10 cellular contexts compared by ENCODE assay signal in genomic region chr9:19441730-19442129, GRCh38. TPM values are rescaled to one million over a fixed set of nuclear protein-coding genes. Genes with fewer than 3 reads are reported as not detected.
DNase-seq lines count a peak whose midpoint lies in the region; ATAC-seq and TF ChIP-seq lines count a peak whose summit lies in the region.
"Had no signal": no experiment of that assay in that cellular context is flagged by ENCODE, and none has a peak within 500 bp of the region (broad histone marks: within the 10 kb centered on the region; RNA-seq: fewer than 3 reads in every experiment).

No MANE protein-coding gene starts in this region.

- no peaks in the 10 kb centered on the region for H3K27me3 ChIP-seq in CD8-positive, alpha-beta T cell (ENCODE audit: insufficient read depth, low read length)
- no peaks in the 10 kb centered on the region for H3K27me3 ChIP-seq in colonic mucosa
- H3K27me3 ChIP-seq in mammary epithelial cell (ENCODE audit: insufficient read depth, low read length) = no peaks in the 10 kb centered on the region

- H3K4me1 ChIP-seq in CD8-positive, alpha-beta T cell (ENCODE audit: insufficient read depth, low read length) = no peaks in the 10 kb centered on the region
- H3K4me1 ChIP-seq in colonic mucosa (no peaks in the 10 kb centered on the region), mammary epithelial cell (ENCODE audit: insufficient read depth, low read length) (no peaks in the 10 kb centered on the region)

- no peak overlapping the region for H3K4me3 ChIP-seq in CD8-positive, alpha-beta T cell (ENCODE audit: low read depth, low read length)
- H3K4me3 ChIP-seq in colonic mucosa = no peak overlapping the region
- H3K4me3 ChIP-seq in mammary epithelial cell (replicated peaks in 1 of 3; ENCODE audit: insufficient read depth in 1 of 3, low read depth in 2 of 3, low read length in 3 of 3) = no peak overlapping the region

- DNase-seq in CD8-positive, alpha-beta T cell = no peak
- no peak for DNase-seq in activated naive CD8-positive, alpha-beta T cell treated with anti-CD3 and anti-CD28 coated beads, Interleukin-2, amount 10 ng/mL, durations not matched to agents 7 days and 5 days
- DNase-seq in hippocampal formation (lab: John Stamatoyannopoulos, UW) = no peak
- DNase-seq in colonic mucosa = no peak
- no peak for DNase-seq in mammary epithelial cell
- DNase-seq in NCI-H82 treated with DMSO at 0.1 percent for 48 hours (lab: John Stamatoyannopoulos, UW; ENCODE audit: unreplicated experiment) = no peak
- DNase-seq: foreskin melanocyte, NCI-H146 had no signal

- peak overlapping the region; percentile 68 for H3K4me3 Mint-ChIP-seq in CD8-positive, alpha-beta T cell
- H3K4me3 Mint-ChIP-seq in activated naive CD8-positive, alpha-beta T cell treated with anti-CD3 and anti-CD28 coated beads, Interleukin-2, amount 10 ng/mL, durations not matched to agents 7 days and 5 days = peak overlapping the region; percentile 73

- H3K79me2 ChIP-seq in mammary epithelial cell (ENCODE audit: insufficient read depth, low read length) = no peaks in the 10 kb centered on the region

- H3K4me2 ChIP-seq in mammary epithelial cell (ENCODE audit: insufficient read depth, low read depth, low read length) = no peak overlapping the region

- peak overlapping the region; percentile 71 for H3K27ac Mint-ChIP-seq in CD8-positive, alpha-beta T cell
- peak overlapping the region; percentile 85 for H3K27ac Mint-ChIP-seq in activated naive CD8-positive, alpha-beta T cell treated with anti-CD3 and anti-CD28 coated beads, Interleukin-2, amount 10 ng/mL, durations not matched to agents 7 days and 5 days

- H2AFZ ChIP-seq in mammary epithelial cell (ENCODE audit: low read depth, low read length) = no peak overlapping the region

- H3K9me3 ChIP-seq in CD8-positive, alpha-beta T cell (ENCODE audit: low read length) = no peaks in the 10 kb centered on the region
- no peaks in the 10 kb centered on the region for H3K9me3 ChIP-seq in colonic mucosa
- no peaks in the 10 kb centered on the region for H3K9me3 ChIP-seq in mammary epithelial cell (replicated peaks; ENCODE audit: insufficient read depth, low read length)

- H3K36me3 ChIP-seq in CD8-positive, alpha-beta T cell (ENCODE audit: insufficient read depth, low read length) = no peaks in the 10 kb centered on the region
- H3K36me3 ChIP-seq in colonic mucosa = no peaks in the 10 kb centered on the region
- peaks cover 4% of the 10 kb centered on the region for H3K36me3 ChIP-seq in mammary epithelial cell (ENCODE audit: insufficient read depth, low read length)

- ATAC-seq in CD8-positive, alpha-beta T cell = peak; percentile 58
- peak; percentile 83 for ATAC-seq in GM19328 (IDR thresholded peaks at IDR 0.05; ENCODE audit: unreplicated experiment)
- peak; percentile 86 for ATAC-seq in HG03095 (IDR thresholded peaks at IDR 0.05; ENCODE audit: unreplicated experiment)
- ATAC-seq in activated naive CD8-positive, alpha-beta T cell treated with anti-CD3 and anti-CD28 coated beads, Interleukin-2, amount 10 ng/mL, durations not matched to agents 7 days and 5 days (ENCODE audit: low read depth) = peak; percentile 77

- dilution Hi-C loops in mammary epithelial cell (cut with HindIII; ENCODE audit: low sequenced_read_pairs) = no loop called here

- H3K9me3 Mint-ChIP-seq in CD8-positive, alpha-beta T cell = no peaks in the 10 kb centered on the region
- H3K9me3 Mint-ChIP-seq in activated naive CD8-positive, alpha-beta T cell treated with anti-CD3 and anti-CD28 coated beads, Interleukin-2, amount 10 ng/mL, durations not matched to agents 7 days and 5 days = no peaks in the 10 kb centered on the region

- peaks cover 9% of the 10 kb centered on the region for H3K4me1 Mint-ChIP-seq in CD8-positive, alpha-beta T cell (ENCODE audit: low read depth)
- H3K4me1 Mint-ChIP-seq in activated naive CD8-positive, alpha-beta T cell treated with anti-CD3 and anti-CD28 coated beads, Interleukin-2, amount 10 ng/mL, durations not matched to agents 7 days and 5 days = peaks cover 18% of the 10 kb centered on the region

- no peak for TF ChIP-seq CTCF in CD8-positive, alpha-beta T cell (IDR thresholded peaks at IDR 0.05)
- TF ChIP-seq CTCF in colonic mucosa (IDR thresholded peaks at IDR 0.05) = no peak
- TF ChIP-seq CTCF in mammary epithelial cell (conservative IDR thresholded peaks at IDR 0.05 in 1 of 2, IDR thresholded peaks at IDR 0.05 in 1 of 2; ENCODE audit: extremely low read depth in 1 of 2, insufficient read depth in 1 of 2, low read depth in 1 of 2, low read length in 2 of 2) = no peak

- CTCF ChIA-PET in CD8-positive, alpha-beta T cell (lab: Charles Lee) = interaction anchor here (0.7 to 2.8 kb wide), 2 partner anchors 17 to 23 kb away, joined by 3 to 14 read pairs; no protein-coding TSS in a partner anchor
- CTCF ChIA-PET in mammary epithelial cell (lab: Charles Lee; ENCODE audit: low non-redundant PET) = no interaction called here

- in situ Hi-C loops in mammary epithelial cell (cut with MboI; ENCODE audit: low sequenced_read_pairs in 2 of 2) = no loop called here

- intact Hi-C loops in CD8-positive, alpha-beta T cell (cut with DNase I, micrococcal nuclease) = no loop called here
- intact Hi-C loops in colonic mucosa (cut with DNase I) (no loop called here), mammary epithelial cell (cut with micrococcal nuclease) (no loop called here)

- H3K27ac ChIP-seq in CD8-positive, alpha-beta T cell (ENCODE audit: low read depth, low read length) = no peak overlapping the region
- H3K27ac ChIP-seq in colonic mucosa (no peak overlapping the region), mammary epithelial cell (ENCODE audit: insufficient read depth, low read depth, low read length) (no peak overlapping the region)

- H4K20me1 ChIP-seq in mammary epithelial cell (ENCODE audit: insufficient read depth, low read length) = no peaks in the 10 kb centered on the region

- H3K36me3 Mint-ChIP-seq in CD8-positive, alpha-beta T cell = peaks cover 48% of the 10 kb centered on the region
- H3K36me3 Mint-ChIP-seq in activated naive CD8-positive, alpha-beta T cell treated with anti-CD3 and anti-CD28 coated beads, Interleukin-2, amount 10 ng/mL, durations not matched to agents 7 days and 5 days = peaks cover 9% of the 10 kb centered on the region

- BruUV-seq in mammary epithelial cell (replicated peaks; lab: Mats Ljungman, UMichigan) = no TSS peak

- H3K27me3 Mint-ChIP-seq in CD8-positive, alpha-beta T cell (ENCODE audit: low read depth) = no peaks in the 10 kb centered on the region
- no peaks in the 10 kb centered on the region for H3K27me3 Mint-ChIP-seq in activated naive CD8-positive, alpha-beta T cell treated with anti-CD3 and anti-CD28 coated beads, Interleukin-2, amount 10 ng/mL, durations not matched to agents 7 days and 5 days

- WGBS in mammary epithelial cell (ENCODE audit: low coverage, missing lambda C conversion rate) = 100% methylated on average over 4 of the region's 4 CpGs

- H3K9ac ChIP-seq in colonic mucosa (ENCODE audit: low read depth in 2 of 2, low read length in 2 of 2) (no peak overlapping the region), mammary epithelial cell (ENCODE audit: insufficient read depth, low read length) (no peak overlapping the region)

- POLR2A ChIA-PET in CD8-positive, alpha-beta T cell (lab: Charles Lee) = no interaction called here
- POLR2A ChIA-PET in activated naive CD8-positive, alpha-beta T cell treated with anti-CD3 and anti-CD28 coated beads, Interleukin-2, amount 10 ng/mL, durations not matched to agents 7 days and 5 days (lab: Charles Lee) = interaction anchor here (0.6 to 1.2 kb wide), 3 partner anchors 62 to 1718 kb away, joined by 3 to 5 read pairs (median 3); partner anchors contain the start of gene RPS6

RNA-seq across cellular contexts. Expression of gene ACER2, which starts 32.9 kb away (rescaled TPM):
- 1 to 10 TPM in 1 of 2 experiments, under 1 TPM in 1; 0.62 to 1.2 TPM for total RNA-seq in CD8-positive, alpha-beta T cell
- 1 to 10 TPM; 2.9 to 3.9 TPM for total RNA-seq in activated naive CD8-positive, alpha-beta T cell treated with anti-CD3 and anti-CD28 coated beads, Interleukin-2, amount 10 ng/mL, durations not matched to agents 7 days and 5 days
- total RNA-seq in colonic mucosa = 10 to 100 TPM; 10.6 to 11.9 TPM
- 10 to 100 TPM in 1 of 2 donors, 1 to 10 TPM in 1; 9.1 to 38.3 TPM for total RNA-seq in mammary epithelial cell
- 11.8 TPM for polyA plus RNA-seq in mammary epithelial cell
- polyA minus RNA-seq in mammary epithelial cell = 34.2 TPM
